ENCODE assay signal across 21 cellular contexts in genomic region chr15:93488157-93488803, GRCh38.
"Had no signal": no experiment of that assay in that cellular context is flagged by ENCODE, and none has a peak within 500 bp of the region (broad histone marks: within the 10 kb centered on the region; RNA-seq: fewer than 3 reads in every experiment).

No MANE protein-coding gene starts in this region.

- H3K4me1 ChIP-seq: transverse colon had no signal

- H3K9me3 Mint-ChIP-seq: endodermal cell; naive thymus-derived CD8-positive, alpha-beta T cell; neural crest cell had no signal

- H3K27ac Mint-ChIP-seq: endodermal cell; naive thymus-derived CD8-positive, alpha-beta T cell had no signal

- H3K9me3 ChIP-seq: mucosa of descending colon, stomach, thoracic aorta, transverse colon had no signal

- H3K36me3 Mint-ChIP-seq: naive thymus-derived CD8-positive, alpha-beta T cell had no signal

- H3K27ac ChIP-seq: coronary artery, hepatocyte, stomach, thoracic aorta, transverse colon had no signal

- DNase-seq: effector CD4-positive, alpha-beta T cell; endodermal cell; erythroblast; foreskin melanocyte; head of caudate nucleus; kidney; left colon; mammary epithelial cell; mucosa of descending colon; naive thymus-derived CD8-positive, alpha-beta T cell; posterior cingulate gyrus; small intestine; stimulated activated CD4-positive, alpha-beta T cell treated with anti-CD3 and anti-CD28 coated beads, Interleukin-12 subunit alpha, Interleukin-12 subunit beta, amount 100 ng/mL, for 4 hours; stimulated activated naive CD4-positive, alpha-beta T cell; stomach; substantia nigra; transverse colon had no signal

- H3K4me3 Mint-ChIP-seq: endodermal cell; naive thymus-derived CD8-positive, alpha-beta T cell; neural crest cell had no signal

- ATAC-seq: left colon; mucosa of descending colon; naive thymus-derived CD8-positive, alpha-beta T cell had no signal

- H3K27me3 ChIP-seq: hepatocyte, stomach, transverse colon had no signal

- H3K4me3 ChIP-seq: coronary artery, hepatocyte, mucosa of descending colon, stomach, thoracic aorta, transverse colon had no signal

- H3K36me3 ChIP-seq: stomach, thoracic aorta, transverse colon had no signal

- H3K4me1 Mint-ChIP-seq: endodermal cell; naive thymus-derived CD8-positive, alpha-beta T cell had no signal
